In the genomic region with DNA sequence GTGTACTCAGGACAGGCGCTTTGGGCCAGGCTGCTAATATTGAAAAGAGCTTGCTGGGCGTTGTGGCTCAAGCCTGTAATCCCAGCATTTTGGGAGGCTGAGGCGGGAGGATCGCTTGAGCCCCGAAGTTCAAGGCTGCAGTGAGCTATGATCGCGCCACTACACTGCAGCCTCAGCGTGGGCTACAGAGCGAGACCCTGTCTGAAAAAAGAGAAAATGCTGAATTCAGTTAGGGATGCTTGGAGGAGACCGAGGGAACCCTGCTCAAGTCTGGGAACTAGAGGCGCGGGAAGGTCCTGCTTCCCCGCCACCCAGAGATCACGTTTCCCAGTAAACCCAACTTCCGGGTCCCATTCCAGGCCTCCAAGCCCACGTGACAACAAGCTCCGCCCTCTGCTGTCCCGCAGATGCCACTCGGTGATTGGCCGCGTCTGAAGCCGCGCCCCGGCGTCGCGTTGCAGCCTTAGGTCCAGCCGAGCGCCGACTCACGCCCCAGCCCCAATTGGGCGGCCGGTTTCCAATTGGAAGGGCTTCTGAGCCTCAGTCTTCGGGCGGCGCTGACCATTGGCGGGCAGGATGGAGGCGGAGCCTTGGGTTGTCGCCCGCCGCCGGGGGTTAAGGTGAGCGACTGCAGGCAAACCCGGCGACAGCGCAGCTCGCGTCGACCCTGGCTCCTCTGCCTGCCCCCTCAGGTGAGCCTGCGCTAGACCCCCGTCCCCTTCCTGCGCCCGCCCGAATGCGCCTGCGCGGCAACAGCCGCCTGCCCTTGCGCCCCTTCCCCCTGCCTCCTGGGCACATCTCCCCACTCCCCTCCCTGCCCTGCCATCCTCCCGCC, we compare ENCODE assay signal across 1 cellular context.
A peak's percentile ranks its signal among the peaks of the same experiment; 100 is the strongest.
TF ChIP-seq lines count a peak whose summit lies in the region.

A gene with protein sequence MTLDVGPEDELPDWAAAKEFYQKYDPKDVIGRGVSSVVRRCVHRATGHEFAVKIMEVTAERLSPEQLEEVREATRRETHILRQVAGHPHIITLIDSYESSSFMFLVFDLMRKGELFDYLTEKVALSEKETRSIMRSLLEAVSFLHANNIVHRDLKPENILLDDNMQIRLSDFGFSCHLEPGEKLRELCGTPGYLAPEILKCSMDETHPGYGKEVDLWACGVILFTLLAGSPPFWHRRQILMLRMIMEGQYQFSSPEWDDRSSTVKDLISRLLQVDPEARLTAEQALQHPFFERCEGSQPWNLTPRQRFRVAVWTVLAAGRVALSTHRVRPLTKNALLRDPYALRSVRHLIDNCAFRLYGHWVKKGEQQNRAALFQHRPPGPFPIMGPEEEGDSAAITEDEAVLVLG (plus strand): TSS at position 627 of the 835 bp plus-strand sequence. CDS start 396 bp downstream, outside the sequence.

TF ChIP-seq in K562, 482 proteins besides CTCF, POLR2A, EP300 and RAD21 (continued from another document and continues in another):
- peak; percentile 77; the same call in 1 of the 2 replicates for TF ChIP-seq ERF (CRISPR knock-in tag; IDR thresholded peaks at IDR 0.05)
- no peak for TF ChIP-seq FOXA1 (IDR thresholded peaks at IDR 0.05; ENCODE audit: borderline replicate concordance)
- peak; percentile 42; the same call in 1 of the 2 replicates for TF ChIP-seq NFE2 (IDR thresholded peaks at IDR 0.05; ENCODE audit: low read depth)
- peak; percentile 85 for TF ChIP-seq SUPT5H (IDR thresholded peaks at IDR 0.05)
- TF ChIP-seq, protein P1, sequence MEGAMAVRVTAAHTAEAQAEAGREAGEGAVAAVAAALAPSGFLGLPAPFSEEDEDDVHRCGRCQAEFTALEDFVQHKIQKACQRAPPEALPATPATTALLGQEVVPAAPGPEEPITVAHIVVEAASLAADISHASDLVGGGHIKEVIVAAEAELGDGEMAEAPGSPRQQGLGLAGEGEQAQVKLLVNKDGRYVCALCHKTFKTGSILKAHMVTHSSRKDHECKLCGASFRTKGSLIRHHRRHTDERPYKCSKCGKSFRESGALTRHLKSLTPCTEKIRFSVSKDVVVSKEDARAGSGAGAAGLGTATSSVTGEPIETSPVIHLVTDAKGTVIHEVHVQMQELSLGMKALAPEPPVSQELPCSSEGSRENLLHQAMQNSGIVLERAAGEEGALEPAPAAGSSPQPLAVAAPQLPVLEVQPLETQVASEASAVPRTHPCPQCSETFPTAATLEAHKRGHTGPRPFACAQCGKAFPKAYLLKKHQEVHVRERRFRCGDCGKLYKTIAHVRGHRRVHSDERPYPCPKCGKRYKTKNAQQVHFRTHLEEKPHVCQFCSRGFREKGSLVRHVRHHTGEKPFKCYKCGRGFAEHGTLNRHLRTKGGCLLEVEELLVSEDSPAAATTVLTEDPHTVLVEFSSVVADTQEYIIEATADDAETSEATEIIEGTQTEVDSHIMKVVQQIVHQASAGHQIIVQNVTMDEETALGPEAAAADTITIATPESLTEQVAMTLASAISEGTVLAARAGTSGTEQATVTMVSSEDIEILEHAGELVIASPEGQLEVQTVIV (CRISPR knock-in tag; IDR thresholded peaks at IDR 0.05; ENCODE audit: borderline replicate concordance) = no peak
- no peak for TF ChIP-seq KLF10 (CRISPR knock-in tag; IDR thresholded peaks at IDR 0.05)
- 0 out of 2 replicates have a peak, but pooled peaks have one; percentile 46 for TF ChIP-seq RBM14 (IDR thresholded peaks at IDR 0.05; ENCODE audit: borderline replicate concordance, insufficient read depth, low read depth, low read length)
- TF ChIP-seq FOXA3 (CRISPR knock-in tag; conservative IDR thresholded peaks at IDR 0.05 in 1 of 2, IDR thresholded peaks at IDR 0.05 in 1 of 2) = 0 out of 4 replicates have a peak, but pooled peaks of 1 of the 2 experiments have one; percentile 31
- no peak for TF ChIP-seq ADNP (tag; IDR thresholded peaks at IDR 0.05)
- TF ChIP-seq MYNN (IDR thresholded peaks at IDR 0.05) = 0 out of 2 replicates have a peak, but pooled peaks have one; percentile 21
- no peak for TF ChIP-seq MYNN (CRISPR knock-in tag; IDR thresholded peaks at IDR 0.05)
- no peak for TF ChIP-seq MTA1 (IDR thresholded peaks at IDR 0.05; ENCODE audit: borderline replicate concordance)
- TF ChIP-seq BRD9 (IDR thresholded peaks at IDR 0.05; ENCODE audit: low read depth, partially characterized antibody) = no peak
- TF ChIP-seq CTBP1 (IDR thresholded peaks at IDR 0.05; ENCODE audit: borderline replicate concordance) = peak; percentile 47; the same call in 1 of the 2 replicates
- TF ChIP-seq, protein P2, sequence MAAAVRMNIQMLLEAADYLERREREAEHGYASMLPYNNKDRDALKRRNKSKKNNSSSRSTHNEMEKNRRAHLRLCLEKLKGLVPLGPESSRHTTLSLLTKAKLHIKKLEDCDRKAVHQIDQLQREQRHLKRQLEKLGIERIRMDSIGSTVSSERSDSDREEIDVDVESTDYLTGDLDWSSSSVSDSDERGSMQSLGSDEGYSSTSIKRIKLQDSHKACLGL (CRISPR knock-in tag; IDR thresholded peaks at IDR 0.05; ENCODE audit: borderline replicate concordance, poor library complexity, severe bottlenecking) = peak; percentile 35
- TF ChIP-seq, protein P3, sequence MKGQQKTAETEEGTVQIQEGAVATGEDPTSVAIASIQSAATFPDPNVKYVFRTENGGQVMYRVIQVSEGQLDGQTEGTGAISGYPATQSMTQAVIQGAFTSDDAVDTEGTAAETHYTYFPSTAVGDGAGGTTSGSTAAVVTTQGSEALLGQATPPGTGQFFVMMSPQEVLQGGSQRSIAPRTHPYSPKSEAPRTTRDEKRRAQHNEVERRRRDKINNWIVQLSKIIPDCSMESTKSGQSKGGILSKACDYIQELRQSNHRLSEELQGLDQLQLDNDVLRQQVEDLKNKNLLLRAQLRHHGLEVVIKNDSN (CRISPR knock-in tag; IDR thresholded peaks at IDR 0.05) = peak; percentile 99
- TF ChIP-seq KAT7 (CRISPR knock-in tag; IDR thresholded peaks at IDR 0.05; ENCODE audit: borderline replicate concordance) = no peak
- TF ChIP-seq C11orf30 (IDR thresholded peaks at IDR 0.05; ENCODE audit: low read depth) = peak; percentile 84
- no peak for TF ChIP-seq ZEB2 (IDR thresholded peaks at IDR 0.05)
- TF ChIP-seq JUND (IDR thresholded peaks at IDR 0.05; ENCODE audit: borderline replicate concordance, low read depth, low read length) = no peak
- no peak; the same call in 2 of the 3 replicates for TF ChIP-seq JUND (tag; IDR thresholded peaks at IDR 0.05; ENCODE audit: borderline replicate concordance, low read depth, low read length)
- no peak for TF ChIP-seq MED1 (CRISPR knock-in tag; IDR thresholded peaks at IDR 0.05; ENCODE audit: borderline replicate concordance)
- no peak for TF ChIP-seq ZNF431 (CRISPR knock-in tag; IDR thresholded peaks at IDR 0.05)
- no peak for TF ChIP-seq RBM22 (IDR thresholded peaks at IDR 0.05; ENCODE audit: low read depth, low read length, poor library complexity, severe bottlenecking)
- no peak for TF ChIP-seq ZKSCAN8 (CRISPR knock-in tag; IDR thresholded peaks at IDR 0.05)
- TF ChIP-seq ILK (tag; IDR thresholded peaks at IDR 0.05; ENCODE audit: borderline replicate concordance, low read depth) = no peak
- TF ChIP-seq PCBP2 (IDR thresholded peaks at IDR 0.05; ENCODE audit: low read depth, low read length, poor library complexity, severe bottlenecking) = no peak
- no peak for TF ChIP-seq KDM1A (IDR thresholded peaks at IDR 0.05)
- TF ChIP-seq MCM3 (IDR thresholded peaks at IDR 0.05) = no peak
- TF ChIP-seq POLR2H (tag; IDR thresholded peaks at IDR 0.05; ENCODE audit: low read depth) = peak; percentile 81
- peak; percentile 92 for TF ChIP-seq TAF1 (IDR thresholded peaks at IDR 0.05; ENCODE audit: control insufficient read depth, extremely low read depth, insufficient read depth, low read length, severe bottlenecking)
- TF ChIP-seq, protein P4, sequence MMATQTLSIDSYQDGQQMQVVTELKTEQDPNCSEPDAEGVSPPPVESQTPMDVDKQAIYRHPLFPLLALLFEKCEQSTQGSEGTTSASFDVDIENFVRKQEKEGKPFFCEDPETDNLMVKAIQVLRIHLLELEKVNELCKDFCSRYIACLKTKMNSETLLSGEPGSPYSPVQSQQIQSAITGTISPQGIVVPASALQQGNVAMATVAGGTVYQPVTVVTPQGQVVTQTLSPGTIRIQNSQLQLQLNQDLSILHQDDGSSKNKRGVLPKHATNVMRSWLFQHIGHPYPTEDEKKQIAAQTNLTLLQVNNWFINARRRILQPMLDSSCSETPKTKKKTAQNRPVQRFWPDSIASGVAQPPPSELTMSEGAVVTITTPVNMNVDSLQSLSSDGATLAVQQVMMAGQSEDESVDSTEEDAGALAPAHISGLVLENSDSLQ (IDR thresholded peaks at IDR 0.05) = peak; percentile 86
- TF ChIP-seq PYGO2 (tag; IDR thresholded peaks at IDR 0.05) = no peak
- TF ChIP-seq, protein P5, sequence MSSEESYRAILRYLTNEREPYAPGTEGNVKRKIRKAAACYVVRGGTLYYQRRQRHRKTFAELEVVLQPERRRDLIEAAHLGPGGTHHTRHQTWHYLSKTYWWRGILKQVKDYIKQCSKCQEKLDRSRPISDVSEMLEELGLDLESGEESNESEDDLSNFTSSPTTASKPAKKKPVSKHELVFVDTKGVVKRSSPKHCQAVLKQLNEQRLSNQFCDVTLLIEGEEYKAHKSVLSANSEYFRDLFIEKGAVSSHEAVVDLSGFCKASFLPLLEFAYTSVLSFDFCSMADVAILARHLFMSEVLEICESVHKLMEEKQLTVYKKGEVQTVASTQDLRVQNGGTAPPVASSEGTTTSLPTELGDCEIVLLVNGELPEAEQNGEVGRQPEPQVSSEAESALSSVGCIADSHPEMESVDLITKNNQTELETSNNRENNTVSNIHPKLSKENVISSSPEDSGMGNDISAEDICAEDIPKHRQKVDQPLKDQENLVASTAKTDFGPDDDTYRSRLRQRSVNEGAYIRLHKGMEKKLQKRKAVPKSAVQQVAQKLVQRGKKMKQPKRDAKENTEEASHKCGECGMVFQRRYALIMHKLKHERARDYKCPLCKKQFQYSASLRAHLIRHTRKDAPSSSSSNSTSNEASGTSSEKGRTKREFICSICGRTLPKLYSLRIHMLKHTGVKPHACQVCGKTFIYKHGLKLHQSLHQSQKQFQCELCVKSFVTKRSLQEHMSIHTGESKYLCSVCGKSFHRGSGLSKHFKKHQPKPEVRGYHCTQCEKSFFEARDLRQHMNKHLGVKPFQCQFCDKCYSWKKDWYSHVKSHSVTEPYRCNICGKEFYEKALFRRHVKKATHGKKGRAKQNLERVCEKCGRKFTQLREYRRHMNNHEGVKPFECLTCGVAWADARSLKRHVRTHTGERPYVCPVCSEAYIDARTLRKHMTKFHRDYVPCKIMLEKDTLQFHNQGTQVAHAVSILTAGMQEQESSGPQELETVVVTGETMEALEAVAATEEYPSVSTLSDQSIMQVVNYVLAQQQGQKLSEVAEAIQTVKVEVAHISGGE (CRISPR knock-in tag; IDR thresholded peaks at IDR 0.05) = peak in 1 of 3 experiments; percentile 69; a peak in 2 of 6 replicates
- no peak for TF ChIP-seq RBBP5 (IDR thresholded peaks at IDR 0.05; ENCODE audit: borderline replicate concordance, insufficient read depth, low read length, poor library complexity, severe bottlenecking)
- TF ChIP-seq JUNB (CRISPR knock-in tag; conservative IDR thresholded peaks at IDR 0.05) = no peak
- no peak for TF ChIP-seq HMG20B (CRISPR knock-in tag; IDR thresholded peaks at IDR 0.05)
- TF ChIP-seq XRCC5 (IDR thresholded peaks at IDR 0.05; ENCODE audit: low read depth, low read length) = peak; percentile 41; the same call in 1 of the 2 replicates
- TF ChIP-seq ZNF143 (CRISPR knock-in tag; IDR thresholded peaks at IDR 0.05) = no peak
- TF ChIP-seq, protein P6, sequence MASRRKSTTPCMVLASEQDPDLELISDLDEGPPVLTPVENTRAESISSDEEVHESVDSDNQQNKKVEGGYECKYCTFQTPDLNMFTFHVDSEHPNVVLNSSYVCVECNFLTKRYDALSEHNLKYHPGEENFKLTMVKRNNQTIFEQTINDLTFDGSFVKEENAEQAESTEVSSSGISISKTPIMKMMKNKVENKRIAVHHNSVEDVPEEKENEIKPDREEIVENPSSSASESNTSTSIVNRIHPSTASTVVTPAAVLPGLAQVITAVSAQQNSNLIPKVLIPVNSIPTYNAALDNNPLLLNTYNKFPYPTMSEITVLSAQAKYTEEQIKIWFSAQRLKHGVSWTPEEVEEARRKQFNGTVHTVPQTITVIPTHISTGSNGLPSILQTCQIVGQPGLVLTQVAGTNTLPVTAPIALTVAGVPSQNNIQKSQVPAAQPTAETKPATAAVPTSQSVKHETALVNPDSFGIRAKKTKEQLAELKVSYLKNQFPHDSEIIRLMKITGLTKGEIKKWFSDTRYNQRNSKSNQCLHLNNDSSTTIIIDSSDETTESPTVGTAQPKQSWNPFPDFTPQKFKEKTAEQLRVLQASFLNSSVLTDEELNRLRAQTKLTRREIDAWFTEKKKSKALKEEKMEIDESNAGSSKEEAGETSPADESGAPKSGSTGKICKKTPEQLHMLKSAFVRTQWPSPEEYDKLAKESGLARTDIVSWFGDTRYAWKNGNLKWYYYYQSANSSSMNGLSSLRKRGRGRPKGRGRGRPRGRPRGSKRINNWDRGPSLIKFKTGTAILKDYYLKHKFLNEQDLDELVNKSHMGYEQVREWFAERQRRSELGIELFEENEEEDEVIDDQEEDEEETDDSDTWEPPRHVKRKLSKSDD (conservative IDR thresholded peaks at IDR 0.05; ENCODE audit: low read length) = no peak
- TF ChIP-seq, protein P7, sequence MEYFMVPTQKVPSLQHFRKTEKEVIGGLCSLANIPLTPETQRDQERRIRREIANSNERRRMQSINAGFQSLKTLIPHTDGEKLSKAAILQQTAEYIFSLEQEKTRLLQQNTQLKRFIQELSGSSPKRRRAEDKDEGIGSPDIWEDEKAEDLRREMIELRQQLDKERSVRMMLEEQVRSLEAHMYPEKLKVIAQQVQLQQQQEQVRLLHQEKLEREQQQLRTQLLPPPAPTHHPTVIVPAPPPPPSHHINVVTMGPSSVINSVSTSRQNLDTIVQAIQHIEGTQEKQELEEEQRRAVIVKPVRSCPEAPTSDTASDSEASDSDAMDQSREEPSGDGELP (CRISPR knock-in tag; IDR thresholded peaks at IDR 0.05; ENCODE audit: borderline replicate concordance) = peak; percentile 76
- TF ChIP-seq, protein P8, sequence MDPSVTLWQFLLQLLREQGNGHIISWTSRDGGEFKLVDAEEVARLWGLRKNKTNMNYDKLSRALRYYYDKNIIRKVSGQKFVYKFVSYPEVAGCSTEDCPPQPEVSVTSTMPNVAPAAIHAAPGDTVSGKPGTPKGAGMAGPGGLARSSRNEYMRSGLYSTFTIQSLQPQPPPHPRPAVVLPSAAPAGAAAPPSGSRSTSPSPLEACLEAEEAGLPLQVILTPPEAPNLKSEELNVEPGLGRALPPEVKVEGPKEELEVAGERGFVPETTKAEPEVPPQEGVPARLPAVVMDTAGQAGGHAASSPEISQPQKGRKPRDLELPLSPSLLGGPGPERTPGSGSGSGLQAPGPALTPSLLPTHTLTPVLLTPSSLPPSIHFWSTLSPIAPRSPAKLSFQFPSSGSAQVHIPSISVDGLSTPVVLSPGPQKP (CRISPR knock-in tag; IDR thresholded peaks at IDR 0.05) = no peak
